In genomic region chr1:80656011-80656627, GRCh38 we compare ENCODE assay signal across 8 cellular contexts.
DNase-seq lines count a peak whose midpoint lies in the region; ATAC-seq lines count a peak whose summit lies in the region.

No MANE protein-coding gene starts in this region.

- no peak overlapping the region for H3K9ac ChIP-seq in NT2/D1 (ENCODE audit: insufficient read length, low read depth)

- no peaks in the 10 kb centered on the region for H3K36me3 ChIP-seq in NT2/D1 (ENCODE audit: insufficient read depth, insufficient read length, low read length)

- 57% methylated on average over 2 of the region's 2 CpGs for WGBS in right cardiac atrium

- no peaks in the 10 kb centered on the region for H3K9me3 ChIP-seq in NT2/D1 (ENCODE audit: insufficient read depth, low read length)
- H3K9me3 ChIP-seq in right cardiac atrium (ENCODE audit: control insufficient read depth, low read length), result no peaks in the 10 kb centered on the region

- H3K4me3 ChIP-seq in NT2/D1 (ENCODE audit: insufficient read length, low read depth) (no peak overlapping the region), right cardiac atrium (ENCODE audit: low read length) (no peak overlapping the region)

- ATAC-seq in GM18858 (IDR thresholded peaks at IDR 0.05; ENCODE audit: unreplicated experiment) (peak; percentile 76), HG02678 (IDR thresholded peaks at IDR 0.05; ENCODE audit: unreplicated experiment) (peak; percentile 82), HG03521 (IDR thresholded peaks at IDR 0.05; ENCODE audit: unreplicated experiment) (no peak), right cardiac atrium (no peak)

- no peaks in the 10 kb centered on the region for H3K27me3 ChIP-seq in NT2/D1 (ENCODE audit: insufficient read depth, insufficient read length)
- no peaks in the 10 kb centered on the region for H3K27me3 ChIP-seq in right cardiac atrium (ENCODE audit: control insufficient read depth, insufficient read depth)

- H3K4me1 ChIP-seq in NT2/D1 (ENCODE audit: insufficient read depth, insufficient read length) (no peaks in the 10 kb centered on the region), right cardiac atrium (ENCODE audit: control insufficient read depth, insufficient read depth, low read length) (no peaks in the 10 kb centered on the region)

- peak; percentile 39 for DNase-seq in NT2/D1 (ENCODE audit: low read depth, low spot score)
- peak; percentile 60 for DNase-seq in iPS-NIHi7 (ENCODE audit: extremely low spot score)
- no peak for DNase-seq in NCI-H2171 (lab: John Stamatoyannopoulos, UW)
- DNase-seq in DMS79 (lab: John Stamatoyannopoulos, UW), result no peak
- no peak for DNase-seq in right cardiac atrium

- H3K27ac ChIP-seq in right cardiac atrium (ENCODE audit: low read length), result no peak overlapping the region

- intact Hi-C loops in right cardiac atrium (cut with DNase I), result no loop called here

Comparison
In these comparisons a context has a peak if more than half of its experiments do, and no peak if none do; other contexts are left out.
1. ATAC-seq: peak in GM18858 (single experiment) and HG02678 (single experiment); none in HG03521 (single experiment) and right cardiac atrium (0 of 2).
2. DNase-seq: peak in NT2/D1 (single experiment) and iPS-NIHi7 (single experiment); none in NCI-H2171 (single experiment), DMS79 (single experiment) and right cardiac atrium (0 of 3).